1 cellular context compared by ENCODE assay signal in the genomic region with DNA sequence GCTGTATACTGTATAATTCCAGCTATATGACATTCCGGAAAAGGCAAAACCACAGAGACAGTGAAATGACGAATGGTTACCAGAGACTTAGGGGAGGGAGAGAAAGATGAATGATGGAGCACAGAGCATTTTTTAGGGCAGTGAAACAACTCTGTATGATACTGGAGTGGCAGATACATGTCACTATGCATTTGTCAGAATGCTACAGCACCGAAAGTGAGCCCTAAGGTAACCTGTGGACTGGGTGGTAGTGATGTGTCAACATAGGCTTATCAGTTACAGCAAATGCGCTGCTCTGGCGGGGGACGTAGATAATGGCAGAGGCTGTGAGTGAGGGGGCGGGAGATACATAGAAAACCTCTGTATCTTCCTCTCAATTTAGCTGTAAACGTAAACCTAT.
TF ChIP-seq lines count a peak whose summit lies in the region.

No MANE protein-coding gene starts in this region.

TF ChIP-seq in K562, 482 proteins besides CTCF, POLR2A, EP300 and RAD21 (continued from another document and continues in another):
- TF ChIP-seq RERE (CRISPR knock-in tag; IDR thresholded peaks at IDR 0.05; ENCODE audit: borderline replicate concordance) (no peak), THRAP3 (IDR thresholded peaks at IDR 0.05; ENCODE audit: borderline replicate concordance) (no peak), TEAD2 (tag; IDR thresholded peaks at IDR 0.05) (no peak), NR4A1 (CRISPR knock-in tag; IDR thresholded peaks at IDR 0.05) (no peak), NR4A1 (tag; IDR thresholded peaks at IDR 0.05) (no peak), MYC (IDR thresholded peaks at IDR 0.05; ENCODE audit: low read depth, low read length) (0 out of 2 replicates have a peak, but pooled peaks have one; percentile 32), MYC (CRISPR knock-in tag; IDR thresholded peaks at IDR 0.05; ENCODE audit: borderline replicate concordance, low read depth) (no peak), NR2C2 (CRISPR knock-in tag; IDR thresholded peaks at IDR 0.05) (no peak), NR2C2 (tag; IDR thresholded peaks at IDR 0.05) (no peak), TCF7L2 (IDR thresholded peaks at IDR 0.05; ENCODE audit: low read depth, low read length) (no peak), MTA1 (IDR thresholded peaks at IDR 0.05; ENCODE audit: borderline replicate concordance) (peak; percentile 75), SFPQ (IDR thresholded peaks at IDR 0.05; ENCODE audit: low read depth, low read length) (no peak), KLF10 (CRISPR knock-in tag; IDR thresholded peaks at IDR 0.05) (no peak), YY1 (IDR thresholded peaks at IDR 0.05; ENCODE audit: borderline replicate concordance in 1 of 3, control insufficient read depth in 1 of 3, extremely low read depth in 1 of 3, insufficient read depth in 3 of 3, insufficient read length in 1 of 3, insufficient replicate concordance in 2 of 3, low read depth in 1 of 3, low read length in 2 of 3) (no peak), BHLHE40 (IDR thresholded peaks at IDR 0.05; ENCODE audit: low read length) (no peak; the same call in 1 of the 2 replicates), ZKSCAN8 (CRISPR knock-in tag; IDR thresholded peaks at IDR 0.05) (no peak), ZNF316 (IDR thresholded peaks at IDR 0.05) (no peak), RBM39 (optimal IDR thresholded peaks at IDR 0.05; ENCODE audit: low read depth, low read length) (no peak), TCF15 (CRISPR knock-in tag; IDR thresholded peaks at IDR 0.05) (no peak), ILF3 (IDR thresholded peaks at IDR 0.05; ENCODE audit: borderline replicate concordance) (no peak), JUNB (CRISPR knock-in tag; conservative IDR thresholded peaks at IDR 0.05) (no peak), ZNF785 (CRISPR knock-in tag; IDR thresholded peaks at IDR 0.05) (no peak), MIER1 (IDR thresholded peaks at IDR 0.05; ENCODE audit: low read depth) (no peak), ETS2 (tag; IDR thresholded peaks at IDR 0.05; ENCODE audit: borderline replicate concordance, poor library complexity, severe bottlenecking) (no peak), ZSCAN32 (CRISPR knock-in tag; IDR thresholded peaks at IDR 0.05) (no peak), XRCC5 (IDR thresholded peaks at IDR 0.05; ENCODE audit: low read depth, low read length) (no peak), TAF15 (IDR thresholded peaks at IDR 0.05; ENCODE audit: low read depth, low read length) (no peak), NCOA1 (IDR thresholded peaks at IDR 0.05; ENCODE audit: low read depth) (peak; percentile 66; the same call in 1 of the 2 replicates), TBP (optimal IDR thresholded peaks at IDR 0.05; ENCODE audit: low read depth, low read length) (no peak), KAT7 (CRISPR knock-in tag; IDR thresholded peaks at IDR 0.05; ENCODE audit: borderline replicate concordance) (no peak), BRF1 (IDR thresholded peaks at IDR 0.05; ENCODE audit: borderline replicate concordance, extremely low read depth, insufficient read length) (no peak), DDX20 (tag; IDR thresholded peaks at IDR 0.05; ENCODE audit: low read depth) (no peak), TRIM28 (IDR thresholded peaks at IDR 0.05) (no peak), ETV6 (IDR thresholded peaks at IDR 0.05; ENCODE audit: borderline replicate concordance in 1 of 2, low read depth in 2 of 2, low read length in 1 of 2) (0 out of 4 replicates have a peak, but pooled peaks of 1 of the 2 experiments have one; percentile 57), ETV6 (CRISPR knock-in tag; IDR thresholded peaks at IDR 0.05; ENCODE audit: borderline replicate concordance) (no peak), KDM5B (IDR thresholded peaks at IDR 0.05; ENCODE audit: insufficient replicate concordance, low read depth, low read length) (no peak), MTA3 (IDR thresholded peaks at IDR 0.05; ENCODE audit: borderline replicate concordance) (peak; percentile 60; the same call in 1 of the 2 replicates), ZNF764 (CRISPR knock-in tag; IDR thresholded peaks at IDR 0.05; ENCODE audit: low read depth) (no peak), NEUROD1 (IDR thresholded peaks at IDR 0.05; ENCODE audit: borderline replicate concordance, low read depth, low read length, partially characterized antibody) (peak; percentile 82)
- TF ChIP-seq, protein P1, sequence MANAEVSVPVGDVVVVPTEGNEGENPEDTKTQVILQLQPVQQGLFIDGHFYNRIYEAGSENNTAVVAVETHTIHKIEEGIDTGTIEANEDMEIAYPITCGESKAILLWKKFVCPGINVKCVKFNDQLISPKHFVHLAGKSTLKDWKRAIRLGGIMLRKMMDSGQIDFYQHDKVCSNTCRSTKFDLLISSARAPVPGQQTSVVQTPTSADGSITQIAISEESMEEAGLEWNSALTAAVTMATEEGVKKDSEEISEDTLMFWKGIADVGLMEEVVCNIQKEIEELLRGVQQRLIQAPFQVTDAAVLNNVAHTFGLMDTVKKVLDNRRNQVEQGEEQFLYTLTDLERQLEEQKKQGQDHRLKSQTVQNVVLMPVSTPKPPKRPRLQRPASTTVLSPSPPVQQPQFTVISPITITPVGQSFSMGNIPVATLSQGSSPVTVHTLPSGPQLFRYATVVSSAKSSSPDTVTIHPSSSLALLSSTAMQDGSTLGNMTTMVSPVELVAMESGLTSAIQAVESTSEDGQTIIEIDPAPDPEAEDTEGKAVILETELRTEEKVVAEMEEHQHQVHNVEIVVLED (CRISPR knock-in tag; IDR thresholded peaks at IDR 0.05): no peak
- TF ChIP-seq, protein P2, sequence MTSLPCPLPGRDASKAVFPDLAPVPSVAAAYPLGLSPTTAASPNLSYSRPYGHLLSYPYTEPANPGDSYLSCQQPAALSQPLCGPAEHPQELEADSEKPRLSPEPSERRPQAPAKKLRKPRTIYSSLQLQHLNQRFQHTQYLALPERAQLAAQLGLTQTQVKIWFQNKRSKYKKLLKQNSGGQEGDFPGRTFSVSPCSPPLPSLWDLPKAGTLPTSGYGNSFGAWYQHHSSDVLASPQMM (CRISPR knock-in tag; IDR thresholded peaks at IDR 0.05): no peak
- TF ChIP-seq, protein P3, sequence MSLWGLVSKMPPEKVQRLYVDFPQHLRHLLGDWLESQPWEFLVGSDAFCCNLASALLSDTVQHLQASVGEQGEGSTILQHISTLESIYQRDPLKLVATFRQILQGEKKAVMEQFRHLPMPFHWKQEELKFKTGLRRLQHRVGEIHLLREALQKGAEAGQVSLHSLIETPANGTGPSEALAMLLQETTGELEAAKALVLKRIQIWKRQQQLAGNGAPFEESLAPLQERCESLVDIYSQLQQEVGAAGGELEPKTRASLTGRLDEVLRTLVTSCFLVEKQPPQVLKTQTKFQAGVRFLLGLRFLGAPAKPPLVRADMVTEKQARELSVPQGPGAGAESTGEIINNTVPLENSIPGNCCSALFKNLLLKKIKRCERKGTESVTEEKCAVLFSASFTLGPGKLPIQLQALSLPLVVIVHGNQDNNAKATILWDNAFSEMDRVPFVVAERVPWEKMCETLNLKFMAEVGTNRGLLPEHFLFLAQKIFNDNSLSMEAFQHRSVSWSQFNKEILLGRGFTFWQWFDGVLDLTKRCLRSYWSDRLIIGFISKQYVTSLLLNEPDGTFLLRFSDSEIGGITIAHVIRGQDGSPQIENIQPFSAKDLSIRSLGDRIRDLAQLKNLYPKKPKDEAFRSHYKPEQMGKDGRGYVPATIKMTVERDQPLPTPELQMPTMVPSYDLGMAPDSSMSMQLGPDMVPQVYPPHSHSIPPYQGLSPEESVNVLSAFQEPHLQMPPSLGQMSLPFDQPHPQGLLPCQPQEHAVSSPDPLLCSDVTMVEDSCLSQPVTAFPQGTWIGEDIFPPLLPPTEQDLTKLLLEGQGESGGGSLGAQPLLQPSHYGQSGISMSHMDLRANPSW (CRISPR knock-in tag; IDR thresholded peaks at IDR 0.05): no peak
- TF ChIP-seq, protein P4, sequence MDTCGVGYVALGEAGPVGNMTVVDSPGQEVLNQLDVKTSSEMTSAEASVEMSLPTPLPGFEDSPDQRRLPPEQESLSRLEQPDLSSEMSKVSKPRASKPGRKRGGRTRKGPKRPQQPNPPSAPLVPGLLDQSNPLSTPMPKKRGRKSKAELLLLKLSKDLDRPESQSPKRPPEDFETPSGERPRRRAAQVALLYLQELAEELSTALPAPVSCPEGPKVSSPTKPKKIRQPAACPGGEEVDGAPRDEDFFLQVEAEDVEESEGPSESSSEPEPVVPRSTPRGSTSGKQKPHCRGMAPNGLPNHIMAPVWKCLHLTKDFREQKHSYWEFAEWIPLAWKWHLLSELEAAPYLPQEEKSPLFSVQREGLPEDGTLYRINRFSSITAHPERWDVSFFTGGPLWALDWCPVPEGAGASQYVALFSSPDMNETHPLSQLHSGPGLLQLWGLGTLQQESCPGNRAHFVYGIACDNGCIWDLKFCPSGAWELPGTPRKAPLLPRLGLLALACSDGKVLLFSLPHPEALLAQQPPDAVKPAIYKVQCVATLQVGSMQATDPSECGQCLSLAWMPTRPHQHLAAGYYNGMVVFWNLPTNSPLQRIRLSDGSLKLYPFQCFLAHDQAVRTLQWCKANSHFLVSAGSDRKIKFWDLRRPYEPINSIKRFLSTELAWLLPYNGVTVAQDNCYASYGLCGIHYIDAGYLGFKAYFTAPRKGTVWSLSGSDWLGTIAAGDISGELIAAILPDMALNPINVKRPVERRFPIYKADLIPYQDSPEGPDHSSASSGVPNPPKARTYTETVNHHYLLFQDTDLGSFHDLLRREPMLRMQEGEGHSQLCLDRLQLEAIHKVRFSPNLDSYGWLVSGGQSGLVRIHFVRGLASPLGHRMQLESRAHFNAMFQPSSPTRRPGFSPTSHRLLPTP (IDR thresholded peaks at IDR 0.05; ENCODE audit: borderline replicate concordance, extremely low read depth, insufficient read length): no peak
- TF ChIP-seq, protein P5, sequence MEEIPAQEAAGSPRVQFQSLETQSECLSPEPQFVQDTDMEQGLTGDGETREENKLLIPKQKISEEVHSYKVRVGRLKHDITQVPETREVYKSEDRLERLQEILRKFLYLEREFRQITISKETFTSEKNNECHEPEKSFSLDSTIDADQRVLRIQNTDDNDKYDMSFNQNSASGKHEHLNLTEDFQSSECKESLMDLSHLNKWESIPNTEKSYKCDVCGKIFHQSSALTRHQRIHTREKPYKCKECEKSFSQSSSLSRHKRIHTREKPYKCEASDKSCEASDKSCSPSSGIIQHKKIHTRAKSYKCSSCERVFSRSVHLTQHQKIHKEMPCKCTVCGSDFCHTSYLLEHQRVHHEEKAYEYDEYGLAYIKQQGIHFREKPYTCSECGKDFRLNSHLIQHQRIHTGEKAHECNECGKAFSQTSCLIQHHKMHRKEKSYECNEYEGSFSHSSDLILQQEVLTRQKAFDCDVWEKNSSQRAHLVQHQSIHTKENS (CRISPR knock-in tag; IDR thresholded peaks at IDR 0.05): no peak
- TF ChIP-seq, protein P6, sequence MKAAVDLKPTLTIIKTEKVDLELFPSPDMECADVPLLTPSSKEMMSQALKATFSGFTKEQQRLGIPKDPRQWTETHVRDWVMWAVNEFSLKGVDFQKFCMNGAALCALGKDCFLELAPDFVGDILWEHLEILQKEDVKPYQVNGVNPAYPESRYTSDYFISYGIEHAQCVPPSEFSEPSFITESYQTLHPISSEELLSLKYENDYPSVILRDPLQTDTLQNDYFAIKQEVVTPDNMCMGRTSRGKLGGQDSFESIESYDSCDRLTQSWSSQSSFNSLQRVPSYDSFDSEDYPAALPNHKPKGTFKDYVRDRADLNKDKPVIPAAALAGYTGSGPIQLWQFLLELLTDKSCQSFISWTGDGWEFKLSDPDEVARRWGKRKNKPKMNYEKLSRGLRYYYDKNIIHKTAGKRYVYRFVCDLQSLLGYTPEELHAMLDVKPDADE (conservative IDR thresholded peaks at IDR 0.05; ENCODE audit: control insufficient read depth, low read depth, low read length): no peak
